12 cellular contexts compared by ENCODE assay signal in genomic region chr14:81927069-81927468, GRCh38.
A peak's percentile ranks its signal among the peaks of the same experiment; 100 is the strongest.
DNase-seq lines count a peak whose midpoint lies in the region; ATAC-seq and TF ChIP-seq lines count a peak whose summit lies in the region.
"Had no signal": no experiment of that assay in that cellular context is flagged by ENCODE, and none has a peak within 500 bp of the region (broad histone marks: within the 10 kb centered on the region; RNA-seq: fewer than 3 reads in every experiment).

No MANE protein-coding gene starts in this region.

- peak; percentile 13 for TF ChIP-seq CTCF in foreskin keratinocyte (conservative IDR thresholded peaks at IDR 0.05)

- no peaks in the 10 kb centered on the region for H3K27me3 ChIP-seq in foreskin keratinocyte
- H3K27me3 ChIP-seq: colonic mucosa, upper lobe of left lung had no signal

- DNase-seq in NCI-H2171 treated with DMSO at 0.1 percent for 48 hours (lab: John Stamatoyannopoulos, UW) (peak; percentile 48), NCI-H2171 (lab: John Stamatoyannopoulos, UW) (no peak), NCI-H69 (lab: John Stamatoyannopoulos, UW) (peak; percentile 48), foreskin keratinocyte (no peak), putamen (ENCODE audit: low spot score) (peak; percentile 14)
- no peak for DNase-seq in NK-92 treated with Interleukin-12 subunit alpha and Interleukin-12 subunit beta, amount 100 ng/mL, for 24 hours (lab: John Stamatoyannopoulos, UW)
- DNase-seq: activated naive CD8-positive, alpha-beta T cell treated with anti-CD3 and anti-CD28 coated beads for 36 hours; colonic mucosa; T-helper 2 cell; upper lobe of left lung had no signal

- no peaks in the 10 kb centered on the region for H3K4me1 ChIP-seq in foreskin keratinocyte
- H3K4me1 ChIP-seq: colonic mucosa, upper lobe of left lung had no signal

- no peak overlapping the region for H3K27ac ChIP-seq in foreskin keratinocyte
- H3K27ac ChIP-seq: colonic mucosa, upper lobe of left lung had no signal

- ATAC-seq in foreskin keratinocyte = no peak
- no peak for ATAC-seq in HG03457 (IDR thresholded peaks at IDR 0.05; ENCODE audit: unreplicated experiment)
- ATAC-seq in GM18498 (IDR thresholded peaks at IDR 0.05; ENCODE audit: unreplicated experiment) = no peak

Comparison
In these comparisons a context has a peak if more than half of its experiments do, and no peak if none do; other contexts are left out.
1. DNase-seq: peak in NCI-H2171 treated with DMSO at 0.1 percent for 48 hours (single experiment), NCI-H69 (single experiment) and putamen (single experiment); none in NCI-H2171 (single experiment), foreskin keratinocyte (0 of 2) and NK-92 treated with Interleukin-12 subunit alpha and Interleukin-12 subunit beta, amount 100 ng/mL, for 24 hours (single experiment).